ENCODE assay signal across 12 cellular contexts in genomic region chr1:51268675-51269033, GRCh38. TPM values are rescaled to one million over a fixed set of nuclear protein-coding genes. Genes with fewer than 3 reads are reported as not detected.
DNase-seq lines count a peak whose midpoint lies in the region; ATAC-seq and TF ChIP-seq lines count a peak whose summit lies in the region.
"Had no signal": no experiment of that assay in that cellular context is flagged by ENCODE, and none has a peak within 500 bp of the region (broad histone marks: within the 10 kb centered on the region; RNA-seq: fewer than 3 reads in every experiment).

No MANE protein-coding gene starts in this region.

- H3K27ac ChIP-seq in fibroblast of lung (ENCODE audit: insufficient read depth, low read length) = peak overlapping the region; percentile 64
- H3K27ac ChIP-seq: C4-2B had no signal

- no peak overlapping the region for H3K4me3 ChIP-seq in fibroblast of lung (replicated peaks in 1 of 4; ENCODE audit: control extremely low read depth in 1 of 4, insufficient read depth in 1 of 4, low read depth in 3 of 4, low read length in 4 of 4)
- H3K4me3 ChIP-seq: transverse colon had no signal

- H3K9me3 ChIP-seq in fibroblast of lung (ENCODE audit: control insufficient read depth, insufficient read depth, low read depth, low read length) = no peaks in the 10 kb centered on the region
- H3K9me3 ChIP-seq: transverse colon had no signal

- no peak overlapping the region for H3K4me3 Mint-ChIP-seq in activated T-cell treated with anti-CD3 and anti-CD28 coated beads, Interleukin-2, amount 50 U/mL, for 72 hours

- H4K20me1 ChIP-seq in fibroblast of lung (ENCODE audit: control insufficient read depth, extremely low read depth, insufficient read depth, low read length) = no peaks in the 10 kb centered on the region

- peak; percentile 50 for DNase-seq in AG08395 (ENCODE audit: low spot score)
- DNase-seq in M059J (ENCODE audit: low read depth) = peak; percentile 64
- DNase-seq in fibroblast of lung (ENCODE audit: low read depth in 2 of 2) = peak; percentile 9 to 52
- DNase-seq in stimulated activated CD4-positive, alpha-beta T cell treated with anti-CD3 and anti-CD28 coated beads, Interleukin-2, amount 100 ng/mL, for 24 hours = no peak
- no peak for DNase-seq in activated T-cell treated with anti-CD3 and anti-CD28 coated beads, Interleukin-2, amount 50 U/mL, for 72 hours
- DNase-seq in epidermal melanocyte (ENCODE audit: insufficient read length, low spot score) = no peak
- no peak for DNase-seq in midbrain (lab: John Stamatoyannopoulos, UW)
- DNase-seq: activated CD4-positive, alpha-beta T cell treated with anti-CD3 and anti-CD28 coated beads for 1 hour; islet precursor cell; transverse colon had no signal

- H3K36me3 ChIP-seq in fibroblast of lung (ENCODE audit: control insufficient read depth, insufficient read depth, low read length) = no peaks in the 10 kb centered on the region

- ATAC-seq in GM19395 (IDR thresholded peaks at IDR 0.05; ENCODE audit: unreplicated experiment) = peak; percentile 47
- no peak for ATAC-seq in activated T-cell treated with anti-CD3 and anti-CD28 coated beads, Interleukin-2, amount 50 U/mL, for 72 hours (replicated peaks in 1 of 2)

- no peak overlapping the region for H3K27ac Mint-ChIP-seq in activated T-cell treated with anti-CD3 and anti-CD28 coated beads, Interleukin-2, amount 50 U/mL, for 72 hours

- no peaks in the 10 kb centered on the region for H3K9me3 Mint-ChIP-seq in activated T-cell treated with anti-CD3 and anti-CD28 coated beads, Interleukin-2, amount 50 U/mL, for 72 hours

- peaks cover 2 to 6% of the 10 kb centered on the region in 2 donors for H3K36me3 Mint-ChIP-seq in activated T-cell treated with anti-CD3 and anti-CD28 coated beads, Interleukin-2, amount 50 U/mL, for 72 hours (ENCODE audit: insufficient read depth in 2 of 2)

- H3K4me1 Mint-ChIP-seq in activated T-cell treated with anti-CD3 and anti-CD28 coated beads, Interleukin-2, amount 50 U/mL, for 72 hours (ENCODE audit: low read depth) = peaks cover 43% of the 10 kb centered on the region

- peaks cover 19% of the 10 kb centered on the region for H3K79me2 ChIP-seq in fibroblast of lung (ENCODE audit: control insufficient read depth, insufficient read depth, low read length)

- H3K27me3 Mint-ChIP-seq in activated T-cell treated with anti-CD3 and anti-CD28 coated beads, Interleukin-2, amount 50 U/mL, for 72 hours (ENCODE audit: low read depth) = no peaks in the 10 kb centered on the region

- H2AFZ ChIP-seq in fibroblast of lung (ENCODE audit: low read length) = no peak overlapping the region

- H3K27me3 ChIP-seq in fibroblast of lung (ENCODE audit: control insufficient read depth, insufficient read depth, low read length) = no peaks in the 10 kb centered on the region
- H3K27me3 ChIP-seq: transverse colon had no signal

- H3K9ac ChIP-seq in fibroblast of lung (ENCODE audit: insufficient read depth, low read length) = no peak overlapping the region

- peaks cover 12% of the 10 kb centered on the region for H3K4me1 ChIP-seq in fibroblast of lung (ENCODE audit: control insufficient read depth, extremely low read depth, insufficient read depth, low read length)

- TF ChIP-seq CTCF in fibroblast of lung (conservative IDR thresholded peaks at IDR 0.05 in 1 of 2, IDR thresholded peaks at IDR 0.05 in 1 of 2; ENCODE audit: low read depth in 1 of 2, low read length in 2 of 2) = no peak

- peak overlapping the region; percentile 11 for H3K4me2 ChIP-seq in fibroblast of lung (ENCODE audit: extremely low read depth, insufficient read depth, low read length)

RNA-seq across cellular contexts. Expression of gene RNF11, which starts 32.6 kb away (rescaled TPM):
- total RNA-seq in M059J (2014; rRNA removed; shearing (Covaris generic)) = 195 and 237 TPM in 2 replicates
- total RNA-seq in fibroblast of lung = 97.6 and 116 TPM in 2 replicates
- polyA plus RNA-seq in fibroblast of lung = 150 and 209 TPM in 2 replicates
- polyA plus RNA-seq in fibroblast of lung (2012) = 104 and 119 TPM in 2 replicates
- 118 and 123 TPM in 2 replicates for polyA minus RNA-seq in fibroblast of lung (ENCODE audit: low replicate concordance)
- total RNA-seq in activated T-cell treated with anti-CD3 and anti-CD28 coated beads, Interleukin-2, amount 50 U/mL, for 72 hours = 10 to 100 TPM; 23.7 to 28.0 TPM

Comparison
In these comparisons a context has a peak if more than half of its experiments do, and no peak if none do; other contexts are left out.
1. DNase-seq: peak in AG08395 (single experiment), M059J (single experiment) and fibroblast of lung (2 of 2); none in stimulated activated CD4-positive, alpha-beta T cell treated with anti-CD3 and anti-CD28 coated beads, Interleukin-2, amount 100 ng/mL, for 24 hours (0 of 2), activated T-cell treated with anti-CD3 and anti-CD28 coated beads, Interleukin-2, amount 50 U/mL, for 72 hours (0 of 2), epidermal melanocyte (single experiment) and midbrain (single experiment).